ENCODE assay signal across 8 cellular contexts in the genomic region with DNA sequence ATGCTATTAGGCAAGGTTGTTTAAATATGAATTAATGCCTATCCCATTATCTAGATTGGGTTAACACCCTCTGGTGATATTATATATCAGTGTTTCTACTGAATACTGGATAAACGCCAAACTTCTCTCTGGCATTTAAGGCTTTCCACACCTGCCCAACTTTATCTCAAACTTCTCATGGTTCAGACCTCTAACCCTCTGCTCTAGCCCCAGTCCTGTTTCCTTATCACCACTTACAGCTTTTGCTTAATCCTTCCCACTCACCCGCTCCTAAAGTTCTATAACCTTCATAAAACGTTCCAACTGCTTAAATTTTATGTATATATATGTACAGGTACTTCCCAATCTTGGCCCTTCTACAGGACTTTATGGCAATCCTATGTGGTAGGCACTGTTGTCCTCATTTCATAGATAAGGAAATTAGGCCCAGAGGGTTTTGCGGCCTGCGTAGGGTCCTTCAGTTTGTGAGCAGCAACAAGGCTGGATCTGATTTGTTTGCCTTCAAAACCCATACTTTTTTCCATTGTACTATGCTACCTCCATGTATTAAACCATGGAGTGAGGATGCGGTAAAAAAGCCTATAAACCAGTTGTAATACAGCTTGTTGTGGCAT. TPM values are rescaled to one million over a fixed set of nuclear protein-coding genes. Genes with fewer than 3 reads are reported as not detected.
DNase-seq lines count a peak whose midpoint lies in the region; ATAC-seq, FAIRE-seq and TF ChIP-seq lines count a peak whose summit lies in the region.

No MANE protein-coding gene starts in this region.

- peaks cover 18% of the 10 kb centered on the region for H3K36me3 Mint-ChIP-seq in stimulated activated naive CD8-positive, alpha-beta T cell treated with anti-CD3 and anti-CD28 coated beads, Interleukin-15, Interleukin-2, amounts not matched to agents 100 ng/mL and 50 ng/mL, for 24 hours (ENCODE audit: low read depth)
- no peaks in the 10 kb centered on the region for H3K36me3 Mint-ChIP-seq in mesothelial cell of epicardium

- peak overlapping the region; percentile 89 for H3K4me3 ChIP-seq in astrocyte of the spinal cord (ENCODE audit: low read depth, low read length)

- peak overlapping the region; percentile 99 for H3K4me3 Mint-ChIP-seq in stimulated activated naive CD8-positive, alpha-beta T cell treated with anti-CD3 and anti-CD28 coated beads, Interleukin-15, Interleukin-2, amounts not matched to agents 100 ng/mL and 50 ng/mL, for 24 hours
- H3K4me3 Mint-ChIP-seq in mesothelial cell of epicardium = peak overlapping the region; percentile 87

- in situ Hi-C loops in astrocyte of the spinal cord (cut with HindIII; ENCODE audit: low sequenced_read_pairs) = no loop called here

- no peaks in the 10 kb centered on the region for H3K27me3 Mint-ChIP-seq in stimulated activated naive CD8-positive, alpha-beta T cell treated with anti-CD3 and anti-CD28 coated beads, Interleukin-15, Interleukin-2, amounts not matched to agents 100 ng/mL and 50 ng/mL, for 24 hours
- no peaks in the 10 kb centered on the region for H3K27me3 Mint-ChIP-seq in mesothelial cell of epicardium (ENCODE audit: low read depth)

- no peak for ATAC-seq in stimulated activated naive CD8-positive, alpha-beta T cell treated with anti-CD3 and anti-CD28 coated beads, Interleukin-15, Interleukin-2, amounts not matched to agents 100 U/mL and 50 U/mL, for 24 hours

- no peak for FAIRE-seq in frontal cortex (lab: Jason Lieb, UNC)

- no peak for DNase-seq in stimulated activated naive CD8-positive, alpha-beta T cell treated with anti-CD3 and anti-CD28 coated beads, Interleukin-15, Interleukin-2, amounts not matched to agents 100 U/mL and 50 U/mL, for 24 hours
- no peak for DNase-seq in astrocyte of the spinal cord (ENCODE audit: low read depth, low spot score)
- no peak for DNase-seq in mesothelial cell of epicardium (ENCODE audit: low spot score in 2 of 2, unreplicated experiment in 2 of 2)
- no peak for DNase-seq in NCI-H1092 treated with DMSO at 0.1 percent for 48 hours (lab: John Stamatoyannopoulos, UW)
- DNase-seq in stimulated activated naive CD4-positive, alpha-beta T cell treated with Interleukin-2 at 50 U/mL for 16 hours (lab: John Stamatoyannopoulos, UW) = no peak
- no peak for DNase-seq in frontal cortex (ENCODE audit: low spot score in 2 of 2)
- DNase-seq in GM20000 (ENCODE audit: low spot score) = no peak

- H3K9me3 Mint-ChIP-seq in stimulated activated naive CD8-positive, alpha-beta T cell treated with anti-CD3 and anti-CD28 coated beads, Interleukin-15, Interleukin-2, amounts not matched to agents 100 ng/mL and 50 ng/mL, for 24 hours = no peaks in the 10 kb centered on the region
- H3K9me3 Mint-ChIP-seq in mesothelial cell of epicardium = no peaks in the 10 kb centered on the region

- TF ChIP-seq CTCF in astrocyte of the spinal cord (IDR thresholded peaks at IDR 0.05; ENCODE audit: low read depth, low read length) (no peak), mesothelial cell of epicardium (IDR thresholded peaks at IDR 0.05; ENCODE audit: unreplicated experiment) (no peak), GM20000 (IDR thresholded peaks at IDR 0.05; ENCODE audit: extremely low read depth, missing control alignments) (no peak)

- peaks cover 38% of the 10 kb centered on the region for H3K4me1 Mint-ChIP-seq in stimulated activated naive CD8-positive, alpha-beta T cell treated with anti-CD3 and anti-CD28 coated beads, Interleukin-15, Interleukin-2, amounts not matched to agents 100 ng/mL and 50 ng/mL, for 24 hours (ENCODE audit: low read depth)
- peaks cover 26% of the 10 kb centered on the region for H3K4me1 Mint-ChIP-seq in mesothelial cell of epicardium

- peak overlapping the region; percentile 96 for H3K27ac Mint-ChIP-seq in stimulated activated naive CD8-positive, alpha-beta T cell treated with anti-CD3 and anti-CD28 coated beads, Interleukin-15, Interleukin-2, amounts not matched to agents 100 ng/mL and 50 ng/mL, for 24 hours
- peak overlapping the region; percentile 85 for H3K27ac Mint-ChIP-seq in mesothelial cell of epicardium

RNA-seq across cellular contexts. Expression of a gene that starts 1.2 kb away (rescaled TPM):
- total RNA-seq in mesothelial cell of epicardium (44.6 to 45.9 TPM (median 45.1 TPM) in 3 replicates), frontal cortex (6.5 TPM)

RNA-seq across cellular contexts. Expression of a gene that starts 43.5 kb away (rescaled TPM):
- 46.1 to 47.3 TPM (median 46.7 TPM) in 3 replicates for total RNA-seq in mesothelial cell of epicardium
- 6.5 TPM for total RNA-seq in frontal cortex

RNA-seq across cellular contexts. Expression of a gene that starts 46.4 kb away (rescaled TPM):
- total RNA-seq in mesothelial cell of epicardium (31.6 to 37.7 TPM (median 33.5 TPM) in 3 replicates), frontal cortex (22.4 TPM)

RNA-seq across cellular contexts. Expression of a gene that starts 46.6 kb away (rescaled TPM):
- total RNA-seq in mesothelial cell of epicardium = 221 to 229 TPM (median 224 TPM) in 3 replicates
- total RNA-seq in frontal cortex = 175 TPM
